In the genomic region with DNA sequence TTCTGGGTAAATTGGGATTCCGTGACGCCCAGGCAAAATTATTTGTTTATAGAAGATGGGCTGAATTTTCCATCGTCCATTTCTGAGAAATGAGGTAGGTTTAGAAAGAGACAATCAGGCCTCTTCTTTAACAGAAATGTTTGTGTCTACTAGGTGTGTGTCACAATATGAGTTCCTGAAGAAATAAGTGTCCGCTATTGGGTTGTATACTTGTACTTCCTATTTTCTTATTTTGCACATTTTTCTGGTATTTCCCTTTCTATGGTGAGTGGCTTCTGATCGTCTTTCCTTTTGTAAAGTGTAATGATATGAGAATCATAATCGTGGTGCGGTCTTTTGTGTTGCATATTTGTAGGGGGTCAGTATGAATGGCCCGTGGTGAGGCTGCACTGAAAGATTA, we compare ENCODE assay signal across 25 cellular contexts.
"Had no signal": no experiment of that assay in that cellular context is flagged by ENCODE, and none has a peak within 500 bp of the region (broad histone marks: within the 10 kb centered on the region; RNA-seq: fewer than 3 reads in every experiment).

No MANE protein-coding gene starts in this region.

- H3K4me3 Mint-ChIP-seq: activated CD4-positive, alpha-beta memory T cell treated with anti-CD3 and anti-CD28 coated beads for 36 hours; activated CD4-positive, alpha-beta T cell treated with anti-CD3 and anti-CD28 coated beads, Interleukin-2, amount 10 ng/mL, durations not matched to agents 24 days and 14 days; activated T-helper 17 cell treated with anti-CD3 and anti-CD28 coated beads, Interleukin-2, amount 50 U/mL, for 72 hours; mesothelial cell of epicardium; neural crest cell; T-helper 1 cell treated with Interleukin-12 subunit alpha and Interleukin-12 subunit beta and Interleukin-4 antibody, amounts not matched to agents 30 μg/mL and 1 μg/mL, for 36 hours; type B pancreatic cell had no signal

- ATAC-seq: activated T-helper 17 cell treated with anti-CD3 and anti-CD28 coated beads, Interleukin-2, amount 50 U/mL, for 72 hours; foreskin keratinocyte; heart right ventricle; right cardiac atrium had no signal

- H3K4me1 Mint-ChIP-seq: activated CD4-positive, alpha-beta T cell treated with anti-CD3 and anti-CD28 coated beads, Interleukin-2, amount 10 ng/mL, durations not matched to agents 24 days and 14 days; activated T-helper 17 cell treated with anti-CD3 and anti-CD28 coated beads, Interleukin-2, amount 50 U/mL, for 72 hours; naive B cell had no signal

- H3K27me3 ChIP-seq: esophagus muscularis mucosa, foreskin keratinocyte, heart right ventricle, testis, vagina had no signal

- H3K4me1 ChIP-seq: foreskin keratinocyte, testis had no signal

- H3K27ac ChIP-seq: esophagus muscularis mucosa, foreskin keratinocyte, testis, vagina had no signal

- H3K9me3 ChIP-seq: esophagus muscularis mucosa, heart right ventricle, testis, vagina had no signal

- H3K36me3 ChIP-seq: esophagus muscularis mucosa, heart right ventricle, vagina had no signal

- H3K36me3 Mint-ChIP-seq: naive B cell had no signal

- H3K27me3 Mint-ChIP-seq: type B pancreatic cell had no signal

- DNase-seq: activated CD4-positive, alpha-beta memory T cell treated with anti-CD3 and anti-CD28 coated beads for 36 hours; activated CD4-positive, alpha-beta T cell treated with anti-CD3 and anti-CD28 coated beads, Interleukin-2, amount 10 ng/mL, durations not matched to agents 24 days and 14 days; activated CD4-positive, CD25-positive, alpha-beta regulatory T cell treated with anti-CD3 and anti-CD28 coated beads, Interleukin-2, amount 50 U/mL, for 72 hours; activated CD8-positive, alpha-beta memory T cell treated with anti-CD3 and anti-CD28 coated beads, Interleukin-2, amount 50 U/mL, for 4 hours; activated gamma-delta T cell treated with Interleukin-2 at 50 U/mL for 16 hours; activated naive CD4-positive, alpha-beta T cell treated with anti-CD3 and anti-CD28 coated beads, Interleukin-2, amount 50 U/mL, for 16 hours; activated T-cell treated with anti-CD3 and anti-CD28 coated beads, Interleukin-2, amount 50 U/mL, for 1 hour; amniotic stem cell; central memory CD4-positive, alpha-beta T cell; foreskin keratinocyte; heart right ventricle; naive B cell; posterior cingulate gyrus; right cardiac atrium; stimulated activated CD4-positive, alpha-beta T cell treated with anti-CD3 and anti-CD28 coated beads, Interleukin-15, amount 100 ng/mL, for 24 hours; stimulated activated naive CD4-positive, alpha-beta T cell; T1000; testis had no signal

- H3K27ac Mint-ChIP-seq: activated CD4-positive, alpha-beta memory T cell treated with anti-CD3 and anti-CD28 coated beads for 36 hours; activated CD4-positive, alpha-beta T cell treated with anti-CD3 and anti-CD28 coated beads, Interleukin-2, amount 10 ng/mL, durations not matched to agents 24 days and 14 days; activated T-helper 17 cell treated with anti-CD3 and anti-CD28 coated beads, Interleukin-2, amount 50 U/mL, for 72 hours; mesothelial cell of epicardium; naive B cell; T-helper 1 cell treated with Interleukin-12 subunit alpha and Interleukin-12 subunit beta and Interleukin-4 antibody, amounts not matched to agents 30 μg/mL and 1 μg/mL, for 36 hours; type B pancreatic cell had no signal

- H3K9me3 Mint-ChIP-seq: activated CD4-positive, alpha-beta memory T cell treated with anti-CD3 and anti-CD28 coated beads for 36 hours; activated CD4-positive, alpha-beta T cell treated with anti-CD3 and anti-CD28 coated beads, Interleukin-2, amount 10 ng/mL, durations not matched to agents 24 days and 14 days; activated T-helper 17 cell treated with anti-CD3 and anti-CD28 coated beads, Interleukin-2, amount 50 U/mL, for 72 hours; mesothelial cell of epicardium; neural crest cell; T-helper 1 cell treated with Interleukin-12 subunit alpha and Interleukin-12 subunit beta and Interleukin-4 antibody, amounts not matched to agents 30 μg/mL and 1 μg/mL, for 36 hours had no signal

- H3K4me3 ChIP-seq: esophagus muscularis mucosa, heart right ventricle, testis, vagina had no signal
